In genomic region chr17:64739316-64740058, GRCh38 we compare ENCODE assay signal across 12 cellular contexts.
A peak's percentile ranks its signal among the peaks of the same experiment; 100 is the strongest.
DNase-seq lines count a peak whose midpoint lies in the region; ATAC-seq, FAIRE-seq and TF ChIP-seq lines count a peak whose summit lies in the region.
"Had no signal": no experiment of that assay in that cellular context is flagged by ENCODE, and none has a peak within 500 bp of the region (broad histone marks: within the 10 kb centered on the region; RNA-seq: fewer than 3 reads in every experiment).

No MANE protein-coding gene starts in this region.

- H3K27ac ChIP-seq in K562 (ENCODE audit: extremely low read depth, low read depth, low read length) (no peak overlapping the region), temporal lobe (ENCODE audit: low read depth, low read length) (peak overlapping the region; percentile 65)
- H3K27ac ChIP-seq in effector memory CD4-positive, alpha-beta T cell (ENCODE audit: insufficient read depth, low read length, poor library complexity, severe bottlenecking): no peak overlapping the region

- no TSS peak for BruUV-seq in K562 (replicated peaks; lab: Mats Ljungman, UMichigan)

- no peaks in the 10 kb centered on the region for H3K36me3 Mint-ChIP-seq in activated CD4-positive, alpha-beta T cell treated with anti-CD3 and anti-CD28 coated beads, Interleukin-2, amount 10 ng/mL, durations not matched to agents 7 days and 5 days (ENCODE audit: low read depth)
- H3K36me3 Mint-ChIP-seq in activated T-helper 1 cell treated with anti-CD3 and anti-CD28 coated beads, Interleukin-12 subunit alpha, Interleukin-12 subunit beta, Interleukin-2, Interleukin-4 antibody, amounts not matched to agents 30 ng/mL and 10 ng/mL and 1 ng/mL, durations not matched to agents 14 hours and 24 hours and 36 hours (ENCODE audit: low read depth): no peaks in the 10 kb centered on the region
- H3K36me3 Mint-ChIP-seq: natural killer cell had no signal

- WGBS in K562 (ENCODE audit: insufficient coverage, low coverage, missing lambda C conversion rate): 14% methylated on average over 9 of the region's 9 CpGs

- H3K9ac ChIP-seq in K562 (ENCODE audit: insufficient read depth in 1 of 2, low read depth in 2 of 2, low read length in 2 of 2): peak overlapping the region in 1 of 2 experiments; percentile 58; a peak in 1 of 4 replicates

- in situ Hi-C loops in K562 (cut with MboI): no loop called here

- ATAC-seq in K562 (peak; percentile 24; the same call in 2 of the 3 replicates), left lobe of liver (no peak)
- ATAC-seq: natural killer cell had no signal

- intact Hi-C loops in K562 (cut with micrococcal nuclease): loop anchor here (5.0 to 10.0 kb wide), 2 partner anchors 77 to 235 kb away; partner anchors contain the start of genes CEP95, DDX5 and SMURF2
- intact Hi-C loops in activated T-helper 1 cell treated with anti-CD3 and anti-CD28 coated beads, Interleukin-12 subunit alpha, Interleukin-12 subunit beta, Interleukin-2, Interleukin-4 antibody, amounts not matched to agents 30 ng/mL and 10 ng/mL and 1 ng/mL, durations not matched to agents 14 hours and 24 hours and 36 hours (cut with micrococcal nuclease): no loop called here

- CTCF ChIA-PET in activated CD4-positive, alpha-beta T cell treated with anti-CD3 and anti-CD28 coated beads, Interleukin-2, amount 10 ng/mL, durations not matched to agents 7 days and 5 days (lab: Charles Lee): interaction anchor here (0.9 to 1.2 kb wide), 5 partner anchors 8 to 320 kb away, joined by 3 to 4 read pairs (median 3); no protein-coding TSS in a partner anchor
- CTCF ChIA-PET in K562 (lab: Yijun Ruan, JAX; ENCODE audit: low intra/inter-chr PET ratio): no interaction called here

- H3K4me3 ChIP-seq in K562: no peak overlapping the region
- H3K4me3 ChIP-seq in effector memory CD4-positive, alpha-beta T cell (ENCODE audit: insufficient read depth, low read depth, low read length, poor library complexity, severe bottlenecking): no peak overlapping the region

- POLR2A ChIA-PET in activated CD4-positive, alpha-beta T cell treated with anti-CD3 and anti-CD28 coated beads, Interleukin-2, amount 10 ng/mL, durations not matched to agents 7 days and 5 days (lab: Charles Lee): no interaction called here
- POLR2A ChIA-PET in K562 (lab: Yijun Ruan, JAX): interaction anchor here (0.6 to 1.3 kb wide), 7 partner anchors 13 to 1958 kb away, joined by 3 to 5 read pairs (median 3); partner anchors contain the start of gene DDX5

- TF ChIP-seq POLR2A in K562 (conservative IDR thresholded peaks at IDR 0.05): no peak

- no peaks in the 10 kb centered on the region for H3K79me2 ChIP-seq in K562 (ENCODE audit: control insufficient read depth, insufficient read depth, low read length)

- H4K20me1 ChIP-seq in K562 (replicated peaks; ENCODE audit: control insufficient read depth, insufficient read depth, low read length): no peaks in the 10 kb centered on the region

- H2AFZ ChIP-seq in K562 (ENCODE audit: low read depth, low read length): no peak overlapping the region

- no peak overlapping the region for H3K4me2 ChIP-seq in K562 (ENCODE audit: insufficient read depth, low read length)

- no peaks in the 10 kb centered on the region for H3K9me3 Mint-ChIP-seq in activated CD4-positive, alpha-beta T cell treated with anti-CD3 and anti-CD28 coated beads, Interleukin-2, amount 10 ng/mL, durations not matched to agents 7 days and 5 days
- H3K9me3 Mint-ChIP-seq in activated T-helper 1 cell treated with anti-CD3 and anti-CD28 coated beads, Interleukin-12 subunit alpha, Interleukin-12 subunit beta, Interleukin-2, Interleukin-4 antibody, amounts not matched to agents 30 ng/mL and 10 ng/mL and 1 ng/mL, durations not matched to agents 14 hours and 24 hours and 36 hours: no peaks in the 10 kb centered on the region
- H3K9me3 Mint-ChIP-seq: natural killer cell had no signal

- H3K27me3 Mint-ChIP-seq in activated CD4-positive, alpha-beta T cell treated with anti-CD3 and anti-CD28 coated beads, Interleukin-2, amount 10 ng/mL, durations not matched to agents 7 days and 5 days: no peaks in the 10 kb centered on the region
- no peaks in the 10 kb centered on the region for H3K27me3 Mint-ChIP-seq in activated T-helper 1 cell treated with anti-CD3 and anti-CD28 coated beads, Interleukin-12 subunit alpha, Interleukin-12 subunit beta, Interleukin-2, Interleukin-4 antibody, amounts not matched to agents 30 ng/mL and 10 ng/mL and 1 ng/mL, durations not matched to agents 14 hours and 24 hours and 36 hours (ENCODE audit: insufficient read depth)

- TF ChIP-seq RAD21 in K562 (CRISPR knock-in tag; conservative IDR thresholded peaks at IDR 0.05 in 1 of 2, IDR thresholded peaks at IDR 0.05 in 1 of 2): no peak

- FAIRE-seq in K562 (lab: Jason Lieb, UNC): no peak

- no peaks in the 10 kb centered on the region for H3K9me1 ChIP-seq in K562 (ENCODE audit: control insufficient read depth, insufficient read depth, low read length)

- H3K27ac Mint-ChIP-seq in activated CD4-positive, alpha-beta T cell treated with anti-CD3 and anti-CD28 coated beads, Interleukin-2, amount 10 ng/mL, durations not matched to agents 7 days and 5 days: peak overlapping the region; percentile 19
- H3K27ac Mint-ChIP-seq in activated T-helper 1 cell treated with anti-CD3 and anti-CD28 coated beads, Interleukin-12 subunit alpha, Interleukin-12 subunit beta, Interleukin-2, Interleukin-4 antibody, amounts not matched to agents 30 ng/mL and 10 ng/mL and 1 ng/mL, durations not matched to agents 14 hours and 24 hours and 36 hours: no peak overlapping the region
- H3K27ac Mint-ChIP-seq: natural killer cell had no signal

- TF ChIP-seq CTCF in K562 (IDR thresholded peaks at IDR 0.05 in 2 of 3, conservative IDR thresholded peaks at IDR 0.05 in 1 of 3; ENCODE audit: insufficient read depth in 2 of 3, low read depth in 1 of 3, low read length in 3 of 3): no peak

- no peak for DNase-seq in activated CD4-positive, alpha-beta T cell treated with anti-CD3 and anti-CD28 coated beads, Interleukin-2, amount 10 ng/mL, durations not matched to agents 7 days and 5 days
- no peak for DNase-seq in activated CD4-positive, alpha-beta T cell treated with anti-CD3 and anti-CD28 coated beads, Interleukin-2, amount 50 U/mL, for 1 hour
- DNase-seq in K562 (ENCODE audit: extremely low read depth in 1 of 4, low spot score in 3 of 4) (no peak), iPS-NIHi7 (ENCODE audit: extremely low spot score) (peak; percentile 27), left lobe of liver (ENCODE audit: low spot score) (no peak)
- DNase-seq in effector memory CD4-positive, alpha-beta T cell: no peak
- DNase-seq in activated T-helper 1 cell treated with anti-CD3 and anti-CD28 coated beads, Interleukin-12 subunit alpha, Interleukin-12 subunit beta, Interleukin-2, Interleukin-4 antibody, amounts not matched to agents 30 ng/mL and 10 ng/mL and 1 ng/mL, durations not matched to agents 14 hours and 24 hours and 36 hours (ENCODE audit: low spot score): no peak
- DNase-seq: GF-D8, hippocampal formation, natural killer cell, RPMI8226 had no signal

- no peaks in the 10 kb centered on the region for H3K27me3 ChIP-seq in K562 (ENCODE audit: control insufficient read depth in 2 of 2, insufficient read depth in 2 of 2, low read length in 2 of 2)
- no peaks in the 10 kb centered on the region for H3K27me3 ChIP-seq in effector memory CD4-positive, alpha-beta T cell (replicated peaks; ENCODE audit: control insufficient read depth, insufficient read depth, low read length, poor library complexity, severe bottlenecking)

- TF ChIP-seq EP300 in K562 (IDR thresholded peaks at IDR 0.05; ENCODE audit: low read length): no peak

- H3K4me1 ChIP-seq in K562 (replicated peaks in 1 of 2; ENCODE audit: control insufficient read depth in 2 of 2, insufficient read depth in 2 of 2, low read length in 2 of 2): no peaks in the 10 kb centered on the region; a peak in 1 of 5 replicates
- no peaks in the 10 kb centered on the region for H3K4me1 ChIP-seq in effector memory CD4-positive, alpha-beta T cell (ENCODE audit: control insufficient read depth, insufficient read depth, low read length, poor library complexity, severe bottlenecking)

- peaks cover 19% of the 10 kb centered on the region for H3K4me1 Mint-ChIP-seq in activated CD4-positive, alpha-beta T cell treated with anti-CD3 and anti-CD28 coated beads, Interleukin-2, amount 10 ng/mL, durations not matched to agents 7 days and 5 days
- H3K4me1 Mint-ChIP-seq in activated T-helper 1 cell treated with anti-CD3 and anti-CD28 coated beads, Interleukin-12 subunit alpha, Interleukin-12 subunit beta, Interleukin-2, Interleukin-4 antibody, amounts not matched to agents 30 ng/mL and 10 ng/mL and 1 ng/mL, durations not matched to agents 14 hours and 24 hours and 36 hours (ENCODE audit: low read depth): peaks cover 23% of the 10 kb centered on the region

- H3K36me3 ChIP-seq in K562 (ENCODE audit: control insufficient read depth, insufficient read depth, low read length): no peaks in the 10 kb centered on the region
- no peaks in the 10 kb centered on the region for H3K36me3 ChIP-seq in effector memory CD4-positive, alpha-beta T cell (ENCODE audit: control insufficient read depth, insufficient read depth, low read length)

- no peaks in the 10 kb centered on the region for H3K9me3 ChIP-seq in K562 (replicated peaks; ENCODE audit: control insufficient read depth, insufficient read depth, low read depth, low read length)
- H3K9me3 ChIP-seq in effector memory CD4-positive, alpha-beta T cell (ENCODE audit: control insufficient read depth, low read length): no peaks in the 10 kb centered on the region

- no peak overlapping the region for H3K4me3 Mint-ChIP-seq in activated CD4-positive, alpha-beta T cell treated with anti-CD3 and anti-CD28 coated beads, Interleukin-2, amount 10 ng/mL, durations not matched to agents 7 days and 5 days
- H3K4me3 Mint-ChIP-seq in activated T-helper 1 cell treated with anti-CD3 and anti-CD28 coated beads, Interleukin-12 subunit alpha, Interleukin-12 subunit beta, Interleukin-2, Interleukin-4 antibody, amounts not matched to agents 30 ng/mL and 10 ng/mL and 1 ng/mL, durations not matched to agents 14 hours and 24 hours and 36 hours: no peak overlapping the region
- H3K4me3 Mint-ChIP-seq: natural killer cell had no signal

TF ChIP-seq in K562, 482 proteins besides CTCF, POLR2A, EP300 and RAD21:
- TF ChIP-seq NFXL1 (CRISPR knock-in tag; IDR thresholded peaks at IDR 0.05) (no peak), CEBPG (CRISPR knock-in tag; IDR thresholded peaks at IDR 0.05) (no peak), CEBPG (tag; conservative IDR thresholded peaks at IDR 0.05 in 1 of 2, IDR thresholded peaks at IDR 0.05 in 1 of 2) (0 out of 4 replicates have a peak, but pooled peaks of 1 of the 2 experiments have one; percentile 12), ZNF175 (CRISPR knock-in tag; IDR thresholded peaks at IDR 0.05; ENCODE audit: low read depth) (no peak)
